In the genomic region with DNA sequence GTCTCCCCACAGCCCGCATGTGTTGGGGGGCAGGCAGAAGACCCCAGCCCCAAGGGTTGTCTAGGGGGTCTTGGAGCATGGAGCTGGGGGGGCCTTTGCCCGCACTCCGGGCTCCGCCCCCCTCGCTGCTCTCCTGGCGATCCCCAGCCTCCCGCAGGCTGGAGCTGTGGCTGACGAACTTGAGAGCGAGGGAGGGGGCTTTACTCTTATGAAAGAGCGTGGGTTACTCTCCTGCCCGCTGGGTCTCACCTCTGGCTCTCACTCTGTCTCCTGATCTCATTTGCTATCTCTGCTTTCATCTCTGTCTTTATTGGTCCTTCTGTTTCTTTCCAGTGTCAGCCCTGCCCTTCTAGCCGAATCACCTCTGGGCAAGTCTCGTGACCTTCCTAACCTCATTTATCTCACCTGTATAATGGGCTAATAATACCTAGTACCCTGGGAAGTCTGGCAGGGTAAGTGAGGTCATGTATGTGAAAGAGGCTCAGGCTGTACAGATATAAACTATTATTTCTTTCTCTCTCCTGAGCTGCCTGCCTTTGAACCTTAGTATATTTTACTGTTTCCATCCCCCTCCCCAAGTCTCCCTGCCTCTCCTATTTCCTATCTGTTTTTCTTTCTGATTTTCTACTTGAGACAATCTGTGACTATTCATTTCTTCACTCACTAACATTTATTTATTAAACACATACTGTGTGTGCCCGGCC, we compare ENCODE assay signal across 1 cellular context.
TF ChIP-seq lines count a peak whose summit lies in the region.

No MANE protein-coding gene starts in this region.

TF ChIP-seq in GM12878, 131 proteins besides CTCF, POLR2A, EP300 and RAD21 (continues in another document):
- no peak for TF ChIP-seq TAF1 (IDR thresholded peaks at IDR 0.05; ENCODE audit: borderline replicate concordance, low read depth, low read length)
- TF ChIP-seq, protein P1, sequence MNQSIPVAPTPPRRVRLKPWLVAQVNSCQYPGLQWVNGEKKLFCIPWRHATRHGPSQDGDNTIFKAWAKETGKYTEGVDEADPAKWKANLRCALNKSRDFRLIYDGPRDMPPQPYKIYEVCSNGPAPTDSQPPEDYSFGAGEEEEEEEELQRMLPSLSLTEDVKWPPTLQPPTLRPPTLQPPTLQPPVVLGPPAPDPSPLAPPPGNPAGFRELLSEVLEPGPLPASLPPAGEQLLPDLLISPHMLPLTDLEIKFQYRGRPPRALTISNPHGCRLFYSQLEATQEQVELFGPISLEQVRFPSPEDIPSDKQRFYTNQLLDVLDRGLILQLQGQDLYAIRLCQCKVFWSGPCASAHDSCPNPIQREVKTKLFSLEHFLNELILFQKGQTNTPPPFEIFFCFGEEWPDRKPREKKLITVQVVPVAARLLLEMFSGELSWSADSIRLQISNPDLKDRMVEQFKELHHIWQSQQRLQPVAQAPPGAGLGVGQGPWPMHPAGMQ (IDR thresholded peaks at IDR 0.05; ENCODE audit: borderline replicate concordance) = no peak
- no peak for TF ChIP-seq CBX5 (IDR thresholded peaks at IDR 0.05; ENCODE audit: low read depth)
- no peak for TF ChIP-seq ZNF384 (IDR thresholded peaks at IDR 0.05; ENCODE audit: borderline replicate concordance, low read depth, low read length)
- TF ChIP-seq NBN (IDR thresholded peaks at IDR 0.05) = peak; percentile 44
- TF ChIP-seq, protein P2, sequence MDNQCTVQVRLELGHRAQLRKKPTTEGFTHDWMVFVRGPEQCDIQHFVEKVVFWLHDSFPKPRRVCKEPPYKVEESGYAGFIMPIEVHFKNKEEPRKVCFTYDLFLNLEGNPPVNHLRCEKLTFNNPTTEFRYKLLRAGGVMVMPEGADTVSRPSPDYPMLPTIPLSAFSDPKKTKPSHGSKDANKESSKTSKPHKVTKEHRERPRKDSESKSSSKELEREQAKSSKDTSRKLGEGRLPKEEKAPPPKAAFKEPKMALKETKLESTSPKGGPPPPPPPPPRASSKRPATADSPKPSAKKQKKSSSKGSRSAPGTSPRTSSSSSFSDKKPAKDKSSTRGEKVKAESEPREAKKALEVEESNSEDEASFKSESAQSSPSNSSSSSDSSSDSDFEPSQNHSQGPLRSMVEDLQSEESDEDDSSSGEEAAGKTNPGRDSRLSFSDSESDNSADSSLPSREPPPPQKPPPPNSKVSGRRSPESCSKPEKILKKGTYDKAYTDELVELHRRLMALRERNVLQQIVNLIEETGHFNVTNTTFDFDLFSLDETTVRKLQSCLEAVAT (IDR thresholded peaks at IDR 0.05) = no peak; the same call in 1 of the 2 replicates
- no peak for TF ChIP-seq CREB1 (IDR thresholded peaks at IDR 0.05; ENCODE audit: low read depth)
- TF ChIP-seq, protein P3, sequence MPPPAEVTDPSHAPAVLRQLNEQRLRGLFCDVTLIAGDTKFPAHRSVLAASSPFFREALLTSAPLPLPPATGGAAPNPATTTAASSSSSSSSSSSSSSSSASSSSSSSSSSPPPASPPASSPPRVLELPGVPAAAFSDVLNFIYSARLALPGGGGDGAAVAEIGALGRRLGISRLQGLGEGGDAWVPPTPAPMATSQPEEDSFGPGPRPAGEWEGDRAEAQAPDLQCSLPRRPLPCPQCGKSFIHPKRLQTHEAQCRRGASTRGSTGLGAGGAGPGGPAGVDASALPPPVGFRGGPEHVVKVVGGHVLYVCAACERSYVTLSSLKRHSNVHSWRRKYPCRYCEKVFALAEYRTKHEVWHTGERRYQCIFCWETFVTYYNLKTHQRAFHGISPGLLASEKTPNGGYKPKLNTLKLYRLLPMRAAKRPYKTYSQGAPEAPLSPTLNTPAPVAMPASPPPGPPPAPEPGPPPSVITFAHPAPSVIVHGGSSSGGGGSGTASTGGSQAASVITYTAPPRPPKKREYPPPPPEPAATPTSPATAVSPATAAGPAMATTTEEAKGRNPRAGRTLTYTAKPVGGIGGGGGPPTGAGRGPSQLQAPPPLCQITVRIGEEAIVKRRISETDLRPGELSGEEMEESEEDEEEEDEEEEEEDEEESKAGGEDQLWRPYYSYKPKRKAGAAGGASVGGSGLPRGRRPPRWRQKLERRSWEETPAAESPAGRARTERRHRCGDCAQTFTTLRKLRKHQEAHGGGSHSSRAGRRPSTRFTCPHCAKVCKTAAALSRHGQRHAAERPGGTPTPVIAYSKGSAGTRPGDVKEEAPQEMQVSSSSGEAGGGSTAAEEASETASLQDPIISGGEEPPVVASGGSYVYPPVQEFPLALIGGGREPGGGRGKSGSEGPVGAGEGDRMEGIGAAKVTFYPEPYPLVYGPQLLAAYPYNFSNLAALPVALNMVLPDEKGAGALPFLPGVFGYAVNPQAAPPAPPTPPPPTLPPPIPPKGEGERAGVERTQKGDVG (CRISPR knock-in tag; IDR thresholded peaks at IDR 0.05) = no peak
- no peak for TF ChIP-seq SMC3 (IDR thresholded peaks at IDR 0.05; ENCODE audit: borderline replicate concordance, low read length)
- TF ChIP-seq, protein P4, sequence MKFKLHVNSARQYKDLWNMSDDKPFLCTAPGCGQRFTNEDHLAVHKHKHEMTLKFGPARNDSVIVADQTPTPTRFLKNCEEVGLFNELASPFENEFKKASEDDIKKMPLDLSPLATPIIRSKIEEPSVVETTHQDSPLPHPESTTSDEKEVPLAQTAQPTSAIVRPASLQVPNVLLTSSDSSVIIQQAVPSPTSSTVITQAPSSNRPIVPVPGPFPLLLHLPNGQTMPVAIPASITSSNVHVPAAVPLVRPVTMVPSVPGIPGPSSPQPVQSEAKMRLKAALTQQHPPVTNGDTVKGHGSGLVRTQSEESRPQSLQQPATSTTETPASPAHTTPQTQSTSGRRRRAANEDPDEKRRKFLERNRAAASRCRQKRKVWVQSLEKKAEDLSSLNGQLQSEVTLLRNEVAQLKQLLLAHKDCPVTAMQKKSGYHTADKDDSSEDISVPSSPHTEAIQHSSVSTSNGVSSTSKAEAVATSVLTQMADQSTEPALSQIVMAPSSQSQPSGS (IDR thresholded peaks at IDR 0.05; ENCODE audit: low read length) = no peak
- TF ChIP-seq, protein P5, sequence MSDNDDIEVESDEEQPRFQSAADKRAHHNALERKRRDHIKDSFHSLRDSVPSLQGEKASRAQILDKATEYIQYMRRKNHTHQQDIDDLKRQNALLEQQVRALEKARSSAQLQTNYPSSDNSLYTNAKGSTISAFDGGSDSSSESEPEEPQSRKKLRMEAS (IDR thresholded peaks at IDR 0.05; ENCODE audit: low read depth, low read length) = no peak
- TF ChIP-seq BHLHE40 (IDR thresholded peaks at IDR 0.05; ENCODE audit: borderline replicate concordance in 1 of 2, low read depth in 2 of 2, low read length in 1 of 2) = peak; percentile 90 to 94
- no peak for TF ChIP-seq CREM (IDR thresholded peaks at IDR 0.05; ENCODE audit: low read depth)
- TF ChIP-seq, protein P6, sequence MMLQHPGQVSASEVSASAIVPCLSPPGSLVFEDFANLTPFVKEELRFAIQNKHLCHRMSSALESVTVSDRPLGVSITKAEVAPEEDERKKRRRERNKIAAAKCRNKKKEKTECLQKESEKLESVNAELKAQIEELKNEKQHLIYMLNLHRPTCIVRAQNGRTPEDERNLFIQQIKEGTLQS (IDR thresholded peaks at IDR 0.05; ENCODE audit: borderline replicate concordance, extremely low read depth, low read depth, low read length) = no peak
- TF ChIP-seq, protein P7, sequence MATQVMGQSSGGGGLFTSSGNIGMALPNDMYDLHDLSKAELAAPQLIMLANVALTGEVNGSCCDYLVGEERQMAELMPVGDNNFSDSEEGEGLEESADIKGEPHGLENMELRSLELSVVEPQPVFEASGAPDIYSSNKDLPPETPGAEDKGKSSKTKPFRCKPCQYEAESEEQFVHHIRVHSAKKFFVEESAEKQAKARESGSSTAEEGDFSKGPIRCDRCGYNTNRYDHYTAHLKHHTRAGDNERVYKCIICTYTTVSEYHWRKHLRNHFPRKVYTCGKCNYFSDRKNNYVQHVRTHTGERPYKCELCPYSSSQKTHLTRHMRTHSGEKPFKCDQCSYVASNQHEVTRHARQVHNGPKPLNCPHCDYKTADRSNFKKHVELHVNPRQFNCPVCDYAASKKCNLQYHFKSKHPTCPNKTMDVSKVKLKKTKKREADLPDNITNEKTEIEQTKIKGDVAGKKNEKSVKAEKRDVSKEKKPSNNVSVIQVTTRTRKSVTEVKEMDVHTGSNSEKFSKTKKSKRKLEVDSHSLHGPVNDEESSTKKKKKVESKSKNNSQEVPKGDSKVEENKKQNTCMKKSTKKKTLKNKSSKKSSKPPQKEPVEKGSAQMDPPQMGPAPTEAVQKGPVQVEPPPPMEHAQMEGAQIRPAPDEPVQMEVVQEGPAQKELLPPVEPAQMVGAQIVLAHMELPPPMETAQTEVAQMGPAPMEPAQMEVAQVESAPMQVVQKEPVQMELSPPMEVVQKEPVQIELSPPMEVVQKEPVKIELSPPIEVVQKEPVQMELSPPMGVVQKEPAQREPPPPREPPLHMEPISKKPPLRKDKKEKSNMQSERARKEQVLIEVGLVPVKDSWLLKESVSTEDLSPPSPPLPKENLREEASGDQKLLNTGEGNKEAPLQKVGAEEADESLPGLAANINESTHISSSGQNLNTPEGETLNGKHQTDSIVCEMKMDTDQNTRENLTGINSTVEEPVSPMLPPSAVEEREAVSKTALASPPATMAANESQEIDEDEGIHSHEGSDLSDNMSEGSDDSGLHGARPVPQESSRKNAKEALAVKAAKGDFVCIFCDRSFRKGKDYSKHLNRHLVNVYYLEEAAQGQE (IDR thresholded peaks at IDR 0.05; ENCODE audit: low read depth, low read length) = no peak
- TF ChIP-seq KDM1A (IDR thresholded peaks at IDR 0.05; ENCODE audit: borderline replicate concordance) = no peak
- TF ChIP-seq NFYA (IDR thresholded peaks at IDR 0.05; ENCODE audit: borderline replicate concordance, low read depth, low read length) = no peak
- no peak for TF ChIP-seq ZNF622 (IDR thresholded peaks at IDR 0.05)
- TF ChIP-seq, protein P8, sequence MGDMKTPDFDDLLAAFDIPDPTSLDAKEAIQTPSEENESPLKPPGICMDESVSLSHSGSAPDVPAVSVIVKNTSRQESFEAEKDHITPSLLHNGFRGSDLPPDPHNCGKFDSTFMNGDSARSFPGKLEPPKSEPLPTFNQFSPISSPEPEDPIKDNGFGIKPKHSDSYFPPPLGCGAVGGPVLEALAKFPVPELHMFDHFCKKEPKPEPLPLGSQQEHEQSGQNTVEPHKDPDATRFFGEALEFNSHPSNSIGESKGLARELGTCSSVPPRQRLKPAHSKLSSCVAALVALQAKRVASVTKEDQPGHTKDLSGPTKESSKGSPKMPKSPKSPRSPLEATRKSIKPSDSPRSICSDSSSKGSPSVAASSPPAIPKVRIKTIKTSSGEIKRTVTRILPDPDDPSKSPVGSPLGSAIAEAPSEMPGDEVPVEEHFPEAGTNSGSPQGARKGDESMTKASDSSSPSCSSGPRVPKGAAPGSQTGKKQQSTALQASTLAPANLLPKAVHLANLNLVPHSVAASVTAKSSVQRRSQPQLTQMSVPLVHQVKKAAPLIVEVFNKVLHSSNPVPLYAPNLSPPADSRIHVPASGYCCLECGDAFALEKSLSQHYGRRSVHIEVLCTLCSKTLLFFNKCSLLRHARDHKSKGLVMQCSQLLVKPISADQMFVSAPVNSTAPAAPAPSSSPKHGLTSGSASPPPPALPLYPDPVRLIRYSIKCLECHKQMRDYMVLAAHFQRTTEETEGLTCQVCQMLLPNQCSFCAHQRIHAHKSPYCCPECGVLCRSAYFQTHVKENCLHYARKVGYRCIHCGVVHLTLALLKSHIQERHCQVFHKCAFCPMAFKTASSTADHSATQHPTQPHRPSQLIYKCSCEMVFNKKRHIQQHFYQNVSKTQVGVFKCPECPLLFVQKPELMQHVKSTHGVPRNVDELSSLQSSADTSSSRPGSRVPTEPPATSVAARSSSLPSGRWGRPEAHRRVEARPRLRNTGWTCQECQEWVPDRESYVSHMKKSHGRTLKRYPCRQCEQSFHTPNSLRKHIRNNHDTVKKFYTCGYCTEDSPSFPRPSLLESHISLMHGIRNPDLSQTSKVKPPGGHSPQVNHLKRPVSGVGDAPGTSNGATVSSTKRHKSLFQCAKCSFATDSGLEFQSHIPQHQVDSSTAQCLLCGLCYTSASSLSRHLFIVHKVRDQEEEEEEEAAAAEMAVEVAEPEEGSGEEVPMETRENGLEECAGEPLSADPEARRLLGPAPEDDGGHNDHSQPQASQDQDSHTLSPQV (IDR thresholded peaks at IDR 0.05) = no peak
- TF ChIP-seq SMAD5 (IDR thresholded peaks at IDR 0.05; ENCODE audit: low read depth) = no peak
- no peak for TF ChIP-seq MXI1 (IDR thresholded peaks at IDR 0.05; ENCODE audit: low read depth, low read length)
- TF ChIP-seq, protein P9, sequence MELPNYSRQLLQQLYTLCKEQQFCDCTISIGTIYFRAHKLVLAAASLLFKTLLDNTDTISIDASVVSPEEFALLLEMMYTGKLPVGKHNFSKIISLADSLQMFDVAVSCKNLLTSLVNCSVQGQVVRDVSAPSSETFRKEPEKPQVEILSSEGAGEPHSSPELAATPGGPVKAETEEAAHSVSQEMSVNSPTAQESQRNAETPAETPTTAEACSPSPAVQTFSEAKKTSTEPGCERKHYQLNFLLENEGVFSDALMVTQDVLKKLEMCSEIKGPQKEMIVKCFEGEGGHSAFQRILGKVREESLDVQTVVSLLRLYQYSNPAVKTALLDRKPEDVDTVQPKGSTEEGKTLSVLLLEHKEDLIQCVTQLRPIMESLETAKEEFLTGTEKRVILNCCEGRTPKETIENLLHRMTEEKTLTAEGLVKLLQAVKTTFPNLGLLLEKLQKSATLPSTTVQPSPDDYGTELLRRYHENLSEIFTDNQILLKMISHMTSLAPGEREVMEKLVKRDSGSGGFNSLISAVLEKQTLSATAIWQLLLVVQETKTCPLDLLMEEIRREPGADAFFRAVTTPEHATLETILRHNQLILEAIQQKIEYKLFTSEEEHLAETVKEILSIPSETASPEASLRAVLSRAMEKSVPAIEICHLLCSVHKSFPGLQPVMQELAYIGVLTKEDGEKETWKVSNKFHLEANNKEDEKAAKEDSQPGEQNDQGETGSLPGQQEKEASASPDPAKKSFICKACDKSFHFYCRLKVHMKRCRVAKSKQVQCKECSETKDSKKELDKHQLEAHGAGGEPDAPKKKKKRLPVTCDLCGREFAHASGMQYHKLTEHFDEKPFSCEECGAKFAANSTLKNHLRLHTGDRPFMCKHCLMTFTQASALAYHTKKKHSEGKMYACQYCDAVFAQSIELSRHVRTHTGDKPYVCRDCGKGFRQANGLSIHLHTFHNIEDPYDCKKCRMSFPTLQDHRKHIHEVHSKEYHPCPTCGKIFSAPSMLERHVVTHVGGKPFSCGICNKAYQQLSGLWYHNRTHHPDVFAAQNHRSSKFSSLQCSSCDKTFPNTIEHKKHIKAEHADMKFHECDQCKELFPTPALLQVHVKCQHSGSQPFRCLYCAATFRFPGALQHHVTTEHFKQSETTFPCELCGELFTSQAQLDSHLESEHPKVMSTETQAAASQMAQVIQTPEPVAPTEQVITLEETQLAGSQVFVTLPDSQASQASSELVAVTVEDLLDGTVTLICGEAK (IDR thresholded peaks at IDR 0.05; ENCODE audit: borderline replicate concordance) = no peak
